ENCODE assay signal across 18 cellular contexts in the genomic region with DNA sequence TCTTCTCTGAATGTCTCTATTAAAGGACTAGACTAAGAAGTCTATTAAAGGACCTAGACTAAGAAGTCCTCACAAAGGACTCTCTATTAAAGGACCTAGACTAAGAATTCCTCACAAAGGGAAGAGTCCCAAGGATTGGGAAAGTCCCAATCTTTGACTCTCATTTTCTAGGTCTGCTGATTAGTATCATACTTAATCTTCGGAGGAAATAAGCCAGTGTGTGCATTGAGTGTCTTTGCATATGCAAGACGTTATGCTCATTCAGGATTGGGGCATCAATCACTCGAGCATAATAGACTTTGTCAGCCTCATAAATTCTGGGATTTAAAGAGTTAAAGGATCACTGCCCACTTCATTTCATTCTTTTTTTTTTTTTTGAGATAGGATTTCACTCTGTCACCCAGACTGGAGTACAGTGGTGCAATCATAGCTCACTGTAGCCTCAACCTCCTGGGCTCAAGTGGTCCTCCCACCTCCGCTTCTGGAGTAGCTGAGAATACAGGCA.
A peak's percentile ranks its signal among the peaks of the same experiment; 100 is the strongest.
DNase-seq lines count a peak whose midpoint lies in the region; ATAC-seq and TF ChIP-seq lines count a peak whose summit lies in the region.
"Had no signal": no experiment of that assay in that cellular context is flagged by ENCODE, and none has a peak within 500 bp of the region (broad histone marks: within the 10 kb centered on the region; RNA-seq: fewer than 3 reads in every experiment).

No MANE protein-coding gene starts in this region.

- H3K4me1 Mint-ChIP-seq in activated T-cell treated with anti-CD3 and anti-CD28 coated beads, Interleukin-2, amount 50 U/mL, for 72 hours (ENCODE audit: low read depth), result peaks cover 83% of the 10 kb centered on the region
- H3K4me1 Mint-ChIP-seq in activated T-cell treated with anti-CD3 and anti-CD28 coated beads, Interleukin-2, amount 50 U/mL, for 4 hours (ENCODE audit: low read depth), result peaks cover 81% of the 10 kb centered on the region
- peaks cover 67% of the 10 kb centered on the region for H3K4me1 Mint-ChIP-seq in stimulated activated effector memory CD8-positive, alpha-beta T cell treated with anti-CD3 and anti-CD28 coated beads, Interleukin-12 subunit alpha, Interleukin-12 subunit beta, amount 100 ng/mL, for 72 hours

- peak overlapping the region; percentile 16 to 68 for H3K4me3 Mint-ChIP-seq in activated T-cell treated with anti-CD3 and anti-CD28 coated beads, Interleukin-2, amount 50 U/mL, for 72 hours
- no peak overlapping the region for H3K4me3 Mint-ChIP-seq in activated T-cell treated with anti-CD3 and anti-CD28 coated beads, Interleukin-2, amount 50 U/mL, for 4 hours
- no peak overlapping the region for H3K4me3 Mint-ChIP-seq in stimulated activated effector memory CD8-positive, alpha-beta T cell treated with anti-CD3 and anti-CD28 coated beads, Interleukin-12 subunit alpha, Interleukin-12 subunit beta, amount 100 ng/mL, for 72 hours
- H3K4me3 Mint-ChIP-seq: activated CD8-positive, alpha-beta memory T cell treated with anti-CD3 and anti-CD28 coated beads, Interleukin-2, amount 10 ng/mL, durations not matched to agents 7 days and 5 days had no signal

- H3K36me3 Mint-ChIP-seq in activated T-cell treated with anti-CD3 and anti-CD28 coated beads, Interleukin-2, amount 50 U/mL, for 72 hours (ENCODE audit: insufficient read depth in 2 of 2), result peaks cover under 1 to 3% of the 10 kb centered on the region in 2 donors
- no peaks in the 10 kb centered on the region for H3K36me3 Mint-ChIP-seq in activated T-cell treated with anti-CD3 and anti-CD28 coated beads, Interleukin-2, amount 50 U/mL, for 4 hours (ENCODE audit: insufficient read depth)
- peaks cover 41% of the 10 kb centered on the region for H3K36me3 Mint-ChIP-seq in stimulated activated effector memory CD8-positive, alpha-beta T cell treated with anti-CD3 and anti-CD28 coated beads, Interleukin-12 subunit alpha, Interleukin-12 subunit beta, amount 100 ng/mL, for 72 hours
- H3K36me3 Mint-ChIP-seq: IgD-negative memory B cell had no signal

- H3K27ac ChIP-seq in PC-3 (ENCODE audit: low read length) (peak overlapping the region; percentile 57), mammary epithelial cell (ENCODE audit: insufficient read depth, low read depth, low read length) (no peak overlapping the region)
- H3K27ac ChIP-seq: SJSA1 had no signal

- no peaks in the 10 kb centered on the region for H3K9me2 ChIP-seq in PC-3 (replicated peaks; ENCODE audit: low read length)

- H3K36me3 ChIP-seq in PC-3 (ENCODE audit: low read depth, low read length), result 0 out of 2 replicates have a peak, but pooled peaks cover 3% of the 10 kb centered on the region
- H3K36me3 ChIP-seq in mammary epithelial cell (ENCODE audit: insufficient read depth, low read length), result peaks cover 4% of the 10 kb centered on the region

- H3K27me3 Mint-ChIP-seq in activated T-cell treated with anti-CD3 and anti-CD28 coated beads, Interleukin-2, amount 50 U/mL, for 72 hours (ENCODE audit: low read depth), result no peaks in the 10 kb centered on the region
- no peaks in the 10 kb centered on the region for H3K27me3 Mint-ChIP-seq in activated T-cell treated with anti-CD3 and anti-CD28 coated beads, Interleukin-2, amount 50 U/mL, for 4 hours (ENCODE audit: low read depth)
- H3K27me3 Mint-ChIP-seq: activated CD8-positive, alpha-beta memory T cell treated with anti-CD3 and anti-CD28 coated beads, Interleukin-2, amount 10 ng/mL, durations not matched to agents 7 days and 5 days; IgD-negative memory B cell had no signal

- in situ Hi-C loops in mammary epithelial cell (cut with MboI; ENCODE audit: low sequenced_read_pairs in 2 of 2), result no loop called here

- H4K20me1 ChIP-seq in PC-3 (ENCODE audit: low read length) (peaks cover 6% of the 10 kb centered on the region; the same call in 1 of the 2 replicates), mammary epithelial cell (ENCODE audit: insufficient read depth, low read length) (no peaks in the 10 kb centered on the region)

- no peaks in the 10 kb centered on the region for H3K27me3 ChIP-seq in PC-3 (ENCODE audit: low read length)
- H3K27me3 ChIP-seq in mammary epithelial cell (ENCODE audit: insufficient read depth, low read length), result no peaks in the 10 kb centered on the region
- H3K27me3 ChIP-seq: SJSA1, stomach had no signal

- BruUV-seq in PC-3 (replicated peaks; lab: Mats Ljungman, UMichigan), result no TSS peak
- BruUV-seq in mammary epithelial cell (replicated peaks; lab: Mats Ljungman, UMichigan), result no TSS peak

- H3K4me1 ChIP-seq in PC-3 (ENCODE audit: insufficient read depth, low read length) (peaks cover 22% of the 10 kb centered on the region), mammary epithelial cell (ENCODE audit: insufficient read depth, low read length) (peaks cover 18% of the 10 kb centered on the region)
- H3K4me1 ChIP-seq: SJSA1 had no signal

- dilution Hi-C loops in mammary epithelial cell (cut with HindIII; ENCODE audit: low sequenced_read_pairs), result no loop called here

- POLR2A ChIA-PET in PC-3 (lab: Charles Lee; ENCODE audit: unreplicated experiment), result no interaction called here

- CTCF ChIA-PET in PC-3 (lab: Charles Lee), result no interaction called here
- CTCF ChIA-PET in mammary epithelial cell (lab: Charles Lee; ENCODE audit: low non-redundant PET), result interaction anchor here (0.6 kb wide), 1 partner anchor 18 kb away, joined by 3 read pairs; no protein-coding TSS in a partner anchor

- peak overlapping the region; percentile 20 for H3K4me2 ChIP-seq in PC-3 (ENCODE audit: low read length)
- peak overlapping the region; percentile 6 for H3K4me2 ChIP-seq in mammary epithelial cell (ENCODE audit: insufficient read depth, low read depth, low read length)

- H2AFZ ChIP-seq in PC-3 (ENCODE audit: low read length), result no peak overlapping the region
- H2AFZ ChIP-seq in mammary epithelial cell (ENCODE audit: low read depth, low read length), result no peak overlapping the region

- TF ChIP-seq CTCF in PC-3 (conservative IDR thresholded peaks at IDR 0.05; ENCODE audit: low read depth, low read length) (no peak), mammary epithelial cell (conservative IDR thresholded peaks at IDR 0.05 in 1 of 2, IDR thresholded peaks at IDR 0.05 in 1 of 2; ENCODE audit: extremely low read depth in 1 of 2, insufficient read depth in 1 of 2, low read depth in 1 of 2, low read length in 2 of 2) (no peak)

- H3K9ac ChIP-seq in PC-3 (ENCODE audit: low read length) (no peak overlapping the region), mammary epithelial cell (ENCODE audit: insufficient read depth, low read length) (no peak overlapping the region)

- H3K79me2 ChIP-seq in PC-3 (ENCODE audit: low read length) (peaks cover 22% of the 10 kb centered on the region), mammary epithelial cell (ENCODE audit: insufficient read depth, low read length) (peaks cover 67% of the 10 kb centered on the region)

- H3F3A ChIP-seq in PC-3 (ENCODE audit: low read length, unreplicated experiment), result no peaks in the 10 kb centered on the region

- no peaks in the 10 kb centered on the region for H3K9me3 Mint-ChIP-seq in activated T-cell treated with anti-CD3 and anti-CD28 coated beads, Interleukin-2, amount 50 U/mL, for 72 hours
- H3K9me3 Mint-ChIP-seq in activated T-cell treated with anti-CD3 and anti-CD28 coated beads, Interleukin-2, amount 50 U/mL, for 4 hours, result no peaks in the 10 kb centered on the region
- no peaks in the 10 kb centered on the region for H3K9me3 Mint-ChIP-seq in stimulated activated effector memory CD8-positive, alpha-beta T cell treated with anti-CD3 and anti-CD28 coated beads, Interleukin-12 subunit alpha, Interleukin-12 subunit beta, amount 100 ng/mL, for 72 hours
- H3K9me3 Mint-ChIP-seq: IgD-negative memory B cell had no signal

- H3K27ac Mint-ChIP-seq in activated T-cell treated with anti-CD3 and anti-CD28 coated beads, Interleukin-2, amount 50 U/mL, for 72 hours, result peak overlapping the region; percentile 90
- peak overlapping the region; percentile 62 for H3K27ac Mint-ChIP-seq in stimulated activated effector memory CD8-positive, alpha-beta T cell treated with anti-CD3 and anti-CD28 coated beads, Interleukin-12 subunit alpha, Interleukin-12 subunit beta, amount 100 ng/mL, for 72 hours

- H3K9me3 ChIP-seq in PC-3 (ENCODE audit: low read length) (no peaks in the 10 kb centered on the region), mammary epithelial cell (replicated peaks; ENCODE audit: insufficient read depth, low read length) (no peaks in the 10 kb centered on the region)
- H3K9me3 ChIP-seq: SJSA1, stomach had no signal

- DNase-seq in activated T-cell treated with anti-CD3 and anti-CD28 coated beads, Interleukin-2, amount 50 U/mL, for 72 hours, result no peak
- no peak for DNase-seq in activated T-cell treated with anti-CD3 and anti-CD28 coated beads, Interleukin-2, amount 50 U/mL, for 4 hours
- DNase-seq in PC-3 (no peak), mammary epithelial cell (no peak), NCI-H69 (lab: John Stamatoyannopoulos, UW) (no peak), NCI-H1092 treated with DMSO at 0.1 percent for 48 hours (lab: John Stamatoyannopoulos, UW) (no peak)
- DNase-seq in stimulated activated effector memory CD8-positive, alpha-beta T cell treated with anti-CD3 and anti-CD28 coated beads, Interleukin-12 subunit alpha, Interleukin-12 subunit beta, amount 100 ng/mL, for 72 hours (ENCODE audit: low spot score in 2 of 2), result no peak
- DNase-seq: activated CD8-positive, alpha-beta memory T cell treated with anti-CD3 and anti-CD28 coated beads, Interleukin-2, amount 10 ng/mL, durations not matched to agents 7 days and 5 days; AML-193; central memory CD4-positive, alpha-beta T cell; DMS 273 treated with DMSO at 0.1 percent for 48 hours; effector memory CD4-positive, alpha-beta T cell; hippocampal formation; NCI-H1105 treated with DMSO at 0.1 percent for 48 hours; stomach had no signal

- H3K4me3 ChIP-seq in PC-3 (ENCODE audit: low read length), result no peak overlapping the region
- H3K4me3 ChIP-seq in mammary epithelial cell (replicated peaks in 1 of 3; ENCODE audit: insufficient read depth in 1 of 3, low read depth in 2 of 3, low read length in 3 of 3), result no peak overlapping the region
- H3K4me3 ChIP-seq: SJSA1, stomach had no signal

- ATAC-seq in activated T-cell treated with anti-CD3 and anti-CD28 coated beads, Interleukin-2, amount 50 U/mL, for 72 hours (replicated peaks in 1 of 2), result no peak
- no peak for ATAC-seq in activated T-cell treated with anti-CD3 and anti-CD28 coated beads, Interleukin-2, amount 50 U/mL, for 4 hours
- no peak for ATAC-seq in PC-3
- no peak for ATAC-seq in stimulated activated effector memory CD8-positive, alpha-beta T cell treated with anti-CD3 and anti-CD28 coated beads, Interleukin-12 subunit alpha, Interleukin-12 subunit beta, amount 100 ng/mL, for 72 hours
- no peak for ATAC-seq in GM21786 (IDR thresholded peaks at IDR 0.05; ENCODE audit: unreplicated experiment)
- ATAC-seq: activated CD8-positive, alpha-beta memory T cell treated with anti-CD3 and anti-CD28 coated beads, Interleukin-2, amount 10 ng/mL, durations not matched to agents 7 days and 5 days had no signal

- 100% methylated on average over 4 of the region's 4 CpGs for WGBS in mammary epithelial cell (ENCODE audit: low coverage, missing lambda C conversion rate)

- intact Hi-C loops in PC-3 (cut with micrococcal nuclease) (no loop called here), mammary epithelial cell (cut with micrococcal nuclease) (no loop called here)

Comparison
In these comparisons a context has a peak if more than half of its experiments do, and no peak if none do; other contexts are left out.
1. H3K4me3 Mint-ChIP-seq: peak in activated T-cell treated with anti-CD3 and anti-CD28 coated beads, Interleukin-2, amount 50 U/mL, for 72 hours (2 of 2); none in activated T-cell treated with anti-CD3 and anti-CD28 coated beads, Interleukin-2, amount 50 U/mL, for 4 hours (single experiment) and stimulated activated effector memory CD8-positive, alpha-beta T cell treated with anti-CD3 and anti-CD28 coated beads, Interleukin-12 subunit alpha, Interleukin-12 subunit beta, amount 100 ng/mL, for 72 hours (single experiment).